Comparison of ENCODE assay signal across 8 cellular contexts in genomic region chr4:127622923-127623754, GRCh38. TPM values are rescaled to one million over a fixed set of nuclear protein-coding genes. Genes with fewer than 3 reads are reported as not detected.
DNase-seq lines count a peak whose midpoint lies in the region; ATAC-seq, FAIRE-seq and TF ChIP-seq lines count a peak whose summit lies in the region.

No MANE protein-coding gene starts in this region.

- H4K20me1 ChIP-seq in endothelial cell of umbilical vein (replicated peaks; ENCODE audit: control insufficient read depth, extremely low read depth, insufficient read depth, low read length), result no peaks in the 10 kb centered on the region

- DNase-seq in BE2C, result peak; percentile 73
- DNase-seq in OCI-M2 (lab: John Stamatoyannopoulos, UW; ENCODE audit: unreplicated experiment), result peak; percentile 32
- peak; percentile 57 for DNase-seq in endothelial cell of umbilical vein (ENCODE audit: low read depth, low spot score)
- peak; percentile 19 for DNase-seq in mucosa of gallbladder (ENCODE audit: low spot score)
- DNase-seq in upper lobe of left lung, result peak in 1 of 2 donors; percentile 88
- DNase-seq in stimulated activated CD4-positive, alpha-beta T cell treated with anti-CD3 and anti-CD28 coated beads, Interleukin-12 subunit alpha, Interleukin-12 subunit beta, amount 100 ng/mL, for 4 hours, result no peak

- intact Hi-C loops in endothelial cell of umbilical vein (cut with micrococcal nuclease), result loop anchor here (1.0 kb wide), 3 partner anchors 9 to 109 kb away; partner anchors contain the start of gene INTU

- TF ChIP-seq CTCF in BE2C (IDR thresholded peaks at IDR 0.05; ENCODE audit: low read depth, low read length) (peak; percentile 47), endothelial cell of umbilical vein (IDR thresholded peaks at IDR 0.05; ENCODE audit: extremely low read depth in 1 of 2, insufficient read depth in 1 of 2, low read depth in 1 of 2, low read length in 2 of 2) (peak; percentile 24 to 51), upper lobe of left lung (IDR thresholded peaks at IDR 0.05) (peak in 3 of 6 experiments; percentile 5 to 56 (median 29))

- no peaks in the 10 kb centered on the region for H3K9me1 ChIP-seq in endothelial cell of umbilical vein (replicated peaks; ENCODE audit: control insufficient read depth, extremely low read depth, insufficient read depth, low read length)

- H3K9ac ChIP-seq in endothelial cell of umbilical vein (replicated peaks; ENCODE audit: extremely low read depth, insufficient read depth, low read length), result peak overlapping the region; percentile 55

- H3K9me3 ChIP-seq in BE2C (no peaks in the 10 kb centered on the region), endothelial cell of umbilical vein (replicated peaks; ENCODE audit: control insufficient read depth, insufficient read depth, low read length) (no peaks in the 10 kb centered on the region), upper lobe of left lung (no peaks in the 10 kb centered on the region)

- H3K4me3 ChIP-seq in BE2C (ENCODE audit: low read depth, low read length) (peak overlapping the region; percentile 53), endothelial cell of umbilical vein (replicated peaks in 1 of 3; ENCODE audit: insufficient read depth in 1 of 3, low read depth in 1 of 3, low read length in 3 of 3) (peak overlapping the region; percentile 48 to 89 (median 78)), upper lobe of left lung (peak overlapping the region; percentile 53 to 65 (median 56))

- no TSS peak for BruUV-seq in endothelial cell of umbilical vein (replicated peaks; lab: Mats Ljungman, UMichigan)

- ATAC-seq in GM21381 (IDR thresholded peaks at IDR 0.05; ENCODE audit: unreplicated experiment) (peak; percentile 44), upper lobe of left lung (ENCODE audit: low FRiP score in 2 of 2) (peak; percentile 82 to 89), GM18517 (IDR thresholded peaks at IDR 0.05; ENCODE audit: unreplicated experiment) (no peak)

- CTCF ChIA-PET in endothelial cell of umbilical vein (lab: Charles Lee), result interaction anchor here (0.9 to 2.7 kb wide), 8 partner anchors 9 to 343 kb away, joined by 3 to 35 read pairs (median 6); partner anchors contain the start of genes HSPA4L and INTU

- no peaks in the 10 kb centered on the region for H3K36me3 ChIP-seq in BE2C
- no peaks in the 10 kb centered on the region for H3K36me3 ChIP-seq in endothelial cell of umbilical vein (ENCODE audit: control insufficient read depth in 2 of 2, extremely low read depth in 1 of 2, insufficient read depth in 2 of 2, low read length in 2 of 2)
- no peaks in the 10 kb centered on the region for H3K36me3 ChIP-seq in upper lobe of left lung

- TF ChIP-seq EP300 in upper lobe of left lung (IDR thresholded peaks at IDR 0.05), result no peak

- 3 to 5% methylated on average over 10 to 36 of the region's 80 CpGs for WGBS in upper lobe of left lung, 2 donors

- H3K27me3 ChIP-seq in BE2C (peaks cover 26% of the 10 kb centered on the region), endothelial cell of umbilical vein (ENCODE audit: control insufficient read depth in 2 of 2, insufficient read depth in 2 of 2, low read length in 2 of 2) (peaks cover 0 to 19% of the 10 kb centered on the region in 2 experiments), upper lobe of left lung (peaks cover 0 to 10% (median 0%) of the 10 kb centered on the region in 4 donors)

- no peak overlapping the region for H3K27ac ChIP-seq in endothelial cell of umbilical vein (ENCODE audit: insufficient read depth, low read depth, low read length)
- peak overlapping the region; percentile 2 to 82 (median 48) for H3K27ac ChIP-seq in upper lobe of left lung

- TF ChIP-seq POLR2A in endothelial cell of umbilical vein (IDR thresholded peaks at IDR 0.05; ENCODE audit: low read depth, low read length), result no peak
- no peak for TF ChIP-seq POLR2A in upper lobe of left lung (IDR thresholded peaks at IDR 0.05)

- no peaks in the 10 kb centered on the region for H3K4me1 ChIP-seq in BE2C
- H3K4me1 ChIP-seq in endothelial cell of umbilical vein (ENCODE audit: control insufficient read depth, extremely low read depth, insufficient read depth, low read length), result peaks cover 15% of the 10 kb centered on the region
- H3K4me1 ChIP-seq in upper lobe of left lung, result peaks cover 0 to 21% (median 9%) of the 10 kb centered on the region in 4 donors

- peak overlapping the region; percentile 100 for H2AFZ ChIP-seq in endothelial cell of umbilical vein (ENCODE audit: low read depth, low read length)

- FAIRE-seq in endothelial cell of umbilical vein (lab: Jason Lieb, UNC), result no peak

- no peaks in the 10 kb centered on the region for H3K79me2 ChIP-seq in endothelial cell of umbilical vein (ENCODE audit: control insufficient read depth, insufficient read depth, low read length)

- POLR2A ChIA-PET in endothelial cell of umbilical vein (lab: Charles Lee), result interaction anchor here (2.2 kb wide), 1 partner anchor 9 kb away, joined by 7 read pairs; the partner anchor contains the start of gene INTU

- dilution Hi-C loops in endothelial cell of umbilical vein (cut with MboI; ENCODE audit: extremely low pct_ligation_motif_present, low sequenced_read_pairs), result no loop called here

- H3K4me2 ChIP-seq in endothelial cell of umbilical vein (ENCODE audit: insufficient read depth, low read length), result peak overlapping the region; percentile 90

TF ChIP-seq in endothelial cell of umbilical vein, 7 proteins besides CTCF, POLR2A, EP300 and RAD21:
- TF ChIP-seq JUN (IDR thresholded peaks at IDR 0.05; ENCODE audit: borderline replicate concordance, insufficient read depth, insufficient read length, low read depth) (no peak), EZH2 (IDR thresholded peaks at IDR 0.05; ENCODE audit: borderline replicate concordance, low read depth, low read length, severe bottlenecking) (peak; percentile 59), FOS (IDR thresholded peaks at IDR 0.05; ENCODE audit: borderline replicate concordance, insufficient read depth, low read length) (no peak)

RNA-seq across cellular contexts. Expression of gene INTU, which starts 9.6 kb away (rescaled TPM):
- 2.1 TPM for polyA plus RNA-seq in BE2C (2012; ENCODE audit: insufficient read depth, insufficient read length, low read depth)
- 4.3 and 5.4 TPM in 2 replicates for total RNA-seq in endothelial cell of umbilical vein
- 1.2 and 1.4 TPM in 2 replicates for polyA plus RNA-seq in endothelial cell of umbilical vein
- 0.94 and 1.2 TPM in 2 replicates for polyA plus RNA-seq in endothelial cell of umbilical vein (2011; cell fraction: cytosol; rRNA removed)
- polyA plus RNA-seq in endothelial cell of umbilical vein (2011; cell fraction: nucleus; rRNA removed), result 9.1 and 13.5 TPM in 2 replicates
- 2.2 and 2.5 TPM in 2 replicates for polyA plus RNA-seq in endothelial cell of umbilical vein (2012)
- 6.4 and 7.4 TPM in 2 replicates for polyA minus RNA-seq in endothelial cell of umbilical vein
- polyA minus RNA-seq in endothelial cell of umbilical vein (2011; cell fraction: cytosol; rRNA and poly(A)+ RNA removed), result 3.9 TPM
- polyA minus RNA-seq in endothelial cell of umbilical vein (2011; cell fraction: nucleus; rRNA and poly(A)+ RNA removed), result 7.6 and 11.6 TPM in 2 replicates
- 10.1 TPM for total RNA-seq in mucosa of gallbladder
- 10 to 100 TPM in 3 of 6 donors, 1 to 10 TPM in 3; 5.1 to 16.8 (median 9.9) TPM for total RNA-seq in upper lobe of left lung
